In the genomic region with DNA sequence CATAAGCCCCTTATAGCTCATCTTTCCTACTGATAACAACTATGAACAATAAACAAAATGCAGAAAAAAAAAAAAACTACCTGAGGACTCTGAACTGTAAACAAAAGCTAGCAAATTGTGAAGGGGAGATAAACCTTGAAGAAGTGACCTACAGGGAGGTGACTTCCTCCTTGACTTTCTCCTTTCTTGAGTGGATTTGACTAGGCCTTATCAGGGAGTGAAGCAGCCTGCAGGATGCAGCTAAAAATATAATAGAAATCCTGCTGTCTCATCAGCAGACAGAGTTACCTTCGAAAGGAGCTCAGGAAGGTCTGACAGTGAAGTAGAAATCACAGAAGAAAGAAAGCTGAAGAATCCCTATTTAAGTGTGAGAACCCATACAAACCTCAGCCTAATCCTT, we compare ENCODE assay signal across 22 cellular contexts.
"Had no signal": no experiment of that assay in that cellular context is flagged by ENCODE, and none has a peak within 500 bp of the region (broad histone marks: within the 10 kb centered on the region; RNA-seq: fewer than 3 reads in every experiment).

No MANE protein-coding gene starts in this region.

- H3K9me3 Mint-ChIP-seq: stimulated activated naive CD8-positive, alpha-beta T cell treated with anti-CD3 and anti-CD28 coated beads, Interleukin-15, Interleukin-2, amounts not matched to agents 100 ng/mL and 50 ng/mL, for 24 hours had no signal

- H3K9me3 ChIP-seq: right lobe of liver, thoracic aorta, upper lobe of right lung, uterus had no signal

- H3K4me3 Mint-ChIP-seq: effector memory CD8-positive, alpha-beta T cell; naive thymus-derived CD4-positive, alpha-beta T cell; nephron; stimulated activated naive B cell treated with anti-CD40 and anti-IgM and Interleukin-4, amounts not matched to agents 10 μg/mL and 1 μg/mL and 100 μg/mL, for 72 hours; stimulated activated naive CD8-positive, alpha-beta T cell treated with anti-CD3 and anti-CD28 coated beads, Interleukin-15, Interleukin-2, amounts not matched to agents 100 ng/mL and 50 ng/mL, for 24 hours had no signal

- H3K27me3 Mint-ChIP-seq: effector memory CD8-positive, alpha-beta T cell; naive thymus-derived CD4-positive, alpha-beta T cell; stimulated activated naive B cell treated with anti-CD40 and anti-IgM and Interleukin-4, amounts not matched to agents 10 μg/mL and 1 μg/mL and 100 μg/mL, for 72 hours; stimulated activated naive CD8-positive, alpha-beta T cell treated with anti-CD3 and anti-CD28 coated beads, Interleukin-15, Interleukin-2, amounts not matched to agents 100 ng/mL and 50 ng/mL, for 24 hours had no signal

- H3K4me1 ChIP-seq: left lung, right lobe of liver, tibial nerve, upper lobe of right lung, uterus had no signal

- H3K36me3 Mint-ChIP-seq: naive thymus-derived CD4-positive, alpha-beta T cell; stimulated activated naive B cell treated with anti-CD40 and anti-IgM and Interleukin-4, amounts not matched to agents 10 μg/mL and 1 μg/mL and 100 μg/mL, for 72 hours had no signal

- H3K27me3 ChIP-seq: left lung, right lobe of liver, tibial nerve, upper lobe of right lung, uterus had no signal

- FAIRE-seq: frontal cortex, islet of Langerhans, small intestine had no signal

- DNase-seq: dermis blood vessel endothelial cell; effector memory CD8-positive, alpha-beta T cell; left cardiac atrium; left lung; mesenchymal stem cell; midbrain; naive thymus-derived CD4-positive, alpha-beta T cell; nucleus accumbens; right lobe of liver; small intestine; stimulated activated CD4-positive, alpha-beta T cell treated with anti-CD3 and anti-CD28 coated beads, Interleukin-15, amount 100 ng/mL, for 24 hours; stimulated activated CD4-positive, alpha-beta T cell treated with anti-CD3 and anti-CD28 coated beads, Interleukin-2, amount 100 ng/mL, for 48 hours; stimulated activated naive B cell treated with anti-CD40 and anti-IgM and Interleukin-4, amounts not matched to agents 10 μg/mL and 1 μg/mL and 100 μg/mL, for 72 hours; upper lobe of right lung; uterus had no signal

- H3K27ac Mint-ChIP-seq: effector memory CD8-positive, alpha-beta T cell; naive thymus-derived CD4-positive, alpha-beta T cell; nephron; stimulated activated naive B cell treated with anti-CD40 and anti-IgM and Interleukin-4, amounts not matched to agents 10 μg/mL and 1 μg/mL and 100 μg/mL, for 72 hours; stimulated activated naive CD8-positive, alpha-beta T cell treated with anti-CD3 and anti-CD28 coated beads, Interleukin-15, Interleukin-2, amounts not matched to agents 100 ng/mL and 50 ng/mL, for 24 hours had no signal

- H3K27ac ChIP-seq: coronary artery, left lung, right lobe of liver, thoracic aorta, tibial nerve, upper lobe of right lung, uterus had no signal

- H3K4me1 Mint-ChIP-seq: naive thymus-derived CD4-positive, alpha-beta T cell; nephron; stimulated activated naive B cell treated with anti-CD40 and anti-IgM and Interleukin-4, amounts not matched to agents 10 μg/mL and 1 μg/mL and 100 μg/mL, for 72 hours had no signal

- ATAC-seq: effector memory CD8-positive, alpha-beta T cell; left cardiac atrium; left lung; naive thymus-derived CD4-positive, alpha-beta T cell; right lobe of liver; stimulated activated naive B cell treated with anti-CD40 and anti-IgM and Interleukin-4, amounts not matched to agents 10 μg/mL and 1 μg/mL and 100 μg/mL, for 72 hours; upper lobe of right lung had no signal

- H3K36me3 ChIP-seq: left lung, right lobe of liver, thoracic aorta, tibial nerve, upper lobe of right lung, uterus had no signal

- H3K4me3 ChIP-seq: coronary artery, left lung, right lobe of liver, thoracic aorta, tibial nerve, upper lobe of right lung, uterus had no signal
